12 cellular contexts compared by ENCODE assay signal in genomic region chr7:141695803-141696289, GRCh38. TPM values are rescaled to one million over a fixed set of nuclear protein-coding genes. Genes with fewer than 3 reads are reported as not detected.
DNase-seq lines count a peak whose midpoint lies in the region; ATAC-seq, FAIRE-seq and TF ChIP-seq lines count a peak whose summit lies in the region.
"Had no signal": no experiment of that assay in that cellular context is flagged by ENCODE, and none has a peak within 500 bp of the region (broad histone marks: within the 10 kb centered on the region; RNA-seq: fewer than 3 reads in every experiment).

No MANE protein-coding gene starts in this region.

- peak; percentile 42 for ATAC-seq in GM18907 (IDR thresholded peaks at IDR 0.05; ENCODE audit: unreplicated experiment)
- ATAC-seq: activated T-helper 17 cell treated with anti-CD3 and anti-CD28 coated beads, Interleukin-2, amount 50 U/mL, for 72 hours had no signal

- H3K9me3 ChIP-seq in small intestine (ENCODE audit: control insufficient read depth, low read depth) (no peaks in the 10 kb centered on the region), OCI-LY7 (ENCODE audit: low read length) (no peaks in the 10 kb centered on the region)

- no peaks in the 10 kb centered on the region for H3K79me2 ChIP-seq in OCI-LY7 (ENCODE audit: insufficient read depth, low read depth, low read length)

- no peaks in the 10 kb centered on the region; the same call in 1 of the 2 replicates for H4K20me1 ChIP-seq in OCI-LY7 (ENCODE audit: insufficient read depth, low read length)

- H3K4me2 ChIP-seq in OCI-LY7 (ENCODE audit: low read length), result no peak overlapping the region

- no peaks in the 10 kb centered on the region for H3K36me3 ChIP-seq in small intestine (ENCODE audit: control insufficient read depth in 2 of 2, insufficient read depth in 2 of 2, low read length in 2 of 2)
- no peaks in the 10 kb centered on the region for H3K36me3 ChIP-seq in OCI-LY7 (ENCODE audit: insufficient read depth, low read length)
- H3K36me3 ChIP-seq: brain microvascular endothelial cell had no signal

- CTCF ChIA-PET in OCI-LY7 (lab: Charles Lee; ENCODE audit: unreplicated experiment), result no interaction called here

- TF ChIP-seq CTCF in OCI-LY7 (conservative IDR thresholded peaks at IDR 0.05; ENCODE audit: low read length), result no peak

- intact Hi-C loops in OCI-LY7 (cut with micrococcal nuclease; ENCODE audit: unreplicated experiment), result no loop called here

- H3K27me3 ChIP-seq in small intestine (ENCODE audit: control insufficient read depth in 2 of 2, insufficient read depth in 2 of 2, low read length in 2 of 2), result no peaks in the 10 kb centered on the region
- H3K27me3 ChIP-seq: brain microvascular endothelial cell had no signal

- 22 to 62% (median 47%) methylated on average over 6 of the region's 6 CpGs for WGBS in small intestine, 3 donors

- H3K4me1 ChIP-seq in small intestine (ENCODE audit: control insufficient read depth in 2 of 2, insufficient read depth in 1 of 2, low read depth in 1 of 2, low read length in 1 of 2) (no peaks in the 10 kb centered on the region), OCI-LY7 (ENCODE audit: insufficient read depth, low read length, poor library complexity, severe bottlenecking) (peaks cover under 1% of the 10 kb centered on the region)

- H3K27ac ChIP-seq in small intestine (ENCODE audit: low read depth in 1 of 2, low read length in 1 of 2), result no peak overlapping the region
- H3K27ac ChIP-seq in OCI-LY7 (ENCODE audit: low read depth, low read length, poor library complexity, severe bottlenecking), result no peak overlapping the region
- H3K27ac ChIP-seq: brain microvascular endothelial cell had no signal

- no peak overlapping the region for H3K4me3 ChIP-seq in small intestine (ENCODE audit: low read depth in 1 of 2, low read length in 2 of 2)
- no peak overlapping the region for H3K4me3 ChIP-seq in OCI-LY7 (ENCODE audit: low read depth, low read length, poor library complexity, severe bottlenecking)

- FAIRE-seq in small intestine (lab: Jason Lieb, UNC), result no peak

- POLR2A ChIA-PET in OCI-LY7 (lab: Charles Lee), result interaction anchor here (0.5 to 1.4 kb wide), 5 partner anchors 9 to 1010 kb away, joined by 3 to 8 read pairs (median 4); no protein-coding TSS in a partner anchor

- no TSS peak for BruUV-seq in OCI-LY7 (replicated peaks; lab: Mats Ljungman, UMichigan)

- no peak overlapping the region for H2AFZ ChIP-seq in OCI-LY7 (ENCODE audit: low read length)

- no peaks in the 10 kb centered on the region for H3K9me2 ChIP-seq in OCI-LY7 (ENCODE audit: insufficient read depth, low read length)

- DNase-seq in NCI-H146 (lab: John Stamatoyannopoulos, UW) (peak; percentile 67), cerebellar cortex (ENCODE audit: low spot score) (peak; percentile 32), small intestine (peak; percentile 56), NCI-H2227 treated with DMSO at 0.1 percent for 48 hours (lab: John Stamatoyannopoulos, UW) (no peak), OCI-LY7 (ENCODE audit: low spot score) (no peak), dedifferentiated amniotic fluid mesenchymal stem cell (ENCODE audit: extremely low spot score) (no peak)
- DNase-seq: activated CD4-positive, alpha-beta T cell treated with anti-CD3 and anti-CD28 coated beads for 48 hours; brain microvascular endothelial cell; hippocampal formation had no signal

RNA-seq across cellular contexts. Expression of gene DENND11, which starts 6.1 kb away (rescaled TPM):
- 1 to 10 TPM; 3.8 to 9.2 (median 4.9) TPM for polyA plus RNA-seq in small intestine
- 3.8 and 4.9 TPM in 2 replicates for total RNA-seq in OCI-LY7 (2014; rRNA removed; shearing (Covaris generic))
- 9.7 and 9.9 TPM in 2 replicates for total RNA-seq in OCI-LY7 (2022)

RNA-seq across cellular contexts. Expression of gene WEE2, which starts 12.3 kb away (rescaled TPM):
- polyA plus RNA-seq in small intestine, result not detected
- total RNA-seq in OCI-LY7 (2014; rRNA removed; shearing (Covaris generic)), result not detected in 2 replicates
- total RNA-seq in OCI-LY7 (2022), result not detected in 2 replicates
- total RNA-seq: subcutaneous adipose tissue had no signal

RNA-seq across cellular contexts. Expression of gene SSBP1, which starts 42.3 kb away (rescaled TPM):
- polyA plus RNA-seq in small intestine, result 100 to 1,000 TPM; 148 to 221 (median 153) TPM
- 177 and 235 TPM in 2 replicates for total RNA-seq in OCI-LY7 (2014; rRNA removed; shearing (Covaris generic))
- total RNA-seq in OCI-LY7 (2022), result 157 and 178 TPM in 2 replicates

Comparison
In these comparisons a context has a peak if more than half of its experiments do, and no peak if none do; other contexts are left out.
1. DNase-seq: peak in NCI-H146 (single experiment), cerebellar cortex (single experiment) and small intestine (single experiment); none in NCI-H2227 treated with DMSO at 0.1 percent for 48 hours (single experiment), OCI-LY7 (single experiment) and dedifferentiated amniotic fluid mesenchymal stem cell (single experiment).